In the genomic region with DNA sequence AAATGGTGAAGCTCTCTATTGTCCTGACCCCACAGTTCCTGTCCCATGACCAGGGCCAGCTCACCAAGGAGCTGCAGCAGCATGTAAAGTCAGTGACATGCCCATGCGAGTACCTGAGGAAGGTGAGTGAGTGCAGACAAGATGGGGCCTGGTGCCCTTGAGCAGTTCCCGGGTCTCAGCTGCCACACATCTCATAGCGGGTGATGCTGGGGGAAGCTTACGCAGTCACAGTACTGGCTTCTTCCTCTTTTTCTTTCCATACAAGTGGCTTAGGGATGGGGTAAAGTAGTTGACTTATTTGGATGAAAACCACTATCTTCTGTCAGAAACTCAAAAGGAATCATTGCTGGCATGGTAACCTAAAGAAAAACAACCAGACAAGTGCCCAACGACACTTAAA, we compare ENCODE assay signal across 7 cellular contexts. TPM values are rescaled to one million over a fixed set of nuclear protein-coding genes. Genes with fewer than 3 reads are reported as not detected.
"Had no signal": no experiment of that assay in that cellular context is flagged by ENCODE, and none has a peak within 500 bp of the region (broad histone marks: within the 10 kb centered on the region; RNA-seq: fewer than 3 reads in every experiment).

No MANE protein-coding gene starts in this region.

RNA-seq across cellular contexts. Expression of gene NPIPB8, which starts 0.5 kb away (rescaled TPM):
- total RNA-seq: occipital lobe, osteocyte, subcutaneous adipose tissue, thoracic aorta had no signal
- polyA plus RNA-seq: psoas muscle, spleen had no signal

RNA-seq across cellular contexts. Expression of gene SULT1A2, which starts 41.5 kb away (rescaled TPM):
- total RNA-seq: occipital lobe, suprapubic skin, thoracic aorta had no signal
